20 cellular contexts compared by ENCODE assay signal in genomic region chr13:61466280-61466679, GRCh38. TPM values are rescaled to one million over a fixed set of nuclear protein-coding genes. Genes with fewer than 3 reads are reported as not detected.
DNase-seq lines count a peak whose midpoint lies in the region; ATAC-seq, FAIRE-seq and TF ChIP-seq lines count a peak whose summit lies in the region.
"Had no signal": no experiment of that assay in that cellular context is flagged by ENCODE, and none has a peak within 500 bp of the region (broad histone marks: within the 10 kb centered on the region; RNA-seq: fewer than 3 reads in every experiment).

No MANE protein-coding gene starts in this region.

- H3K4me3 ChIP-seq in BE2C (ENCODE audit: low read depth, low read length) (no peak overlapping the region), astrocyte of the cerebellum (ENCODE audit: low read depth, low read length) (no peak overlapping the region), lower lobe of right lung (no peak overlapping the region)
- H3K4me3 ChIP-seq: dorsolateral prefrontal cortex, thyroid gland had no signal

- TF ChIP-seq CTCF in BE2C (IDR thresholded peaks at IDR 0.05; ENCODE audit: low read depth, low read length) (peak; percentile 69), astrocyte of the cerebellum (IDR thresholded peaks at IDR 0.05; ENCODE audit: low read depth, low read length, missing control alignments) (peak; percentile 14), lower lobe of right lung (IDR thresholded peaks at IDR 0.05) (no peak)

- H3K36me3 ChIP-seq in BE2C (no peaks in the 10 kb centered on the region), lower lobe of right lung (no peaks in the 10 kb centered on the region)
- H3K36me3 ChIP-seq: thyroid gland had no signal

- H3K9me3 ChIP-seq in BE2C (no peaks in the 10 kb centered on the region), lower lobe of right lung (no peaks in the 10 kb centered on the region)
- H3K9me3 ChIP-seq: thyroid gland had no signal

- FAIRE-seq in urothelium cell line (lab: Jason Lieb, UNC) = no peak
- FAIRE-seq: astrocyte, TTC549 had no signal

- H3K27me3 ChIP-seq in BE2C (no peaks in the 10 kb centered on the region), lower lobe of right lung (ENCODE audit: low read depth) (no peaks in the 10 kb centered on the region)
- H3K27me3 ChIP-seq: dorsolateral prefrontal cortex, thyroid gland had no signal

- H3K4me1 ChIP-seq in BE2C (peaks cover 3% of the 10 kb centered on the region; the same call in 1 of the 2 replicates), lower lobe of right lung (no peaks in the 10 kb centered on the region)
- H3K4me1 ChIP-seq: thyroid gland had no signal

- ATAC-seq in left lobe of liver (peak; percentile 69), lower lobe of right lung (no peak)
- ATAC-seq: activated CD8-positive, alpha-beta T cell treated with anti-CD3 and anti-CD28 coated beads for 36 hours had no signal

- DNase-seq in BE2C (peak; percentile 13), Kasumi-1 (lab: John Stamatoyannopoulos, UW) (peak; percentile 11 to 27), astrocyte of the cerebellum (ENCODE audit: low read depth) (no peak), left lobe of liver (ENCODE audit: low spot score) (no peak), RKO (ENCODE audit: low spot score) (no peak), hypothalamus (lab: John Stamatoyannopoulos, UW) (no peak), urothelium cell line (ENCODE audit: low spot score) (no peak), lower lobe of right lung (no peak)
- DNase-seq: activated CD8-positive, alpha-beta T cell treated with anti-CD3 and anti-CD28 coated beads for 36 hours; activated effector memory CD4-positive, alpha-beta T cell treated with anti-CD3 and anti-CD28 coated beads, Interleukin-2, amount 50 U/mL, for 16 hours; dorsolateral prefrontal cortex; EL; naive B cell; NCI-H1694 treated with DMSO at 0.1 percent for 48 hours; NCI-H526 treated with DMSO at 0.1 percent for 48 hours; SHP77 treated with DMSO at 0.1 percent for 48 hours; stimulated activated CD4-positive, alpha-beta T cell treated with anti-CD3 and anti-CD28 coated beads, Interleukin-2, amount 100 ng/mL, for 24 hours; thyroid gland had no signal

- in situ Hi-C loops in astrocyte of the cerebellum (cut with HindIII; ENCODE audit: low sequenced_read_pairs) = no loop called here

- no peak overlapping the region for H3K27ac ChIP-seq in lower lobe of right lung
- H3K27ac ChIP-seq: dorsolateral prefrontal cortex, thyroid gland had no signal

- intact Hi-C loops in lower lobe of right lung (cut with DNase I) = no loop called here

RNA-seq across cellular contexts. Expression of gene PCDH20, which starts 50.6 kb away (rescaled TPM):
- polyA plus RNA-seq in BE2C (2012; ENCODE audit: insufficient read depth, insufficient read length, low read depth) = 1.8 TPM
- total RNA-seq in left lobe of liver (0.73 TPM), lower lobe of right lung (5.7 TPM)
- total RNA-seq: activated CD8-positive, alpha-beta T cell treated with anti-CD3 and anti-CD28 coated beads for 36 hours had no signal

Comparison
In these comparisons a context has a peak if more than half of its experiments do, and no peak if none do; other contexts are left out.
1. DNase-seq: peak in BE2C (single experiment) and Kasumi-1 (2 of 2); none in astrocyte of the cerebellum (single experiment), left lobe of liver (single experiment), RKO (single experiment), hypothalamus (0 of 51), urothelium cell line (single experiment) and lower lobe of right lung (single experiment).